Comparison of ENCODE assay signal across 2 cellular contexts in the genomic region with DNA sequence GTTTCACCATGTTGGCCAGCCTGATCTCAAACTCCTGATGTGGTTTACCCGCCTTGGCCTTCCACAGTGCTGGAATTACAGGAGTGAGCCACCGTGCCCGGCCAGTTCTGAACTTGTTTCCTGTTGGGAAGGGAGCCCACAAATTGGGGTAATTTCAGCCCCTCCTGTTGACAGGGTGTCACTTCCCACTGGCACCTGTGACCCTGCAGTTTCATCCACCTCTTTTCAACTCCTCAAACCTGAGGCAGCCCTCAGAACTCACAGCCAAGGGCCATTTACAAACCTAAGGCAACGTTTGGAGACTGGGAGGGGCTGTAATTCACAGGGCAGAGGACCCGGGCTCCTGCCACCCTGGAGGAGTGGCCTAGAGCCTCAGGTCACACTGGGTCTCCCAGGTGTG.
A peak's percentile ranks its signal among the peaks of the same experiment; 100 is the strongest.
TF ChIP-seq lines count a peak whose summit lies in the region.

No MANE protein-coding gene starts in this region.

TF ChIP-seq in GM12891, 5 proteins besides CTCF, POLR2A, EP300 and RAD21:
- TF ChIP-seq PAX5 (IDR thresholded peaks at IDR 0.05; ENCODE audit: insufficient read depth, low read length, severe bottlenecking): no peak
- peak; percentile 38 for TF ChIP-seq POLR2AphosphoS5 (IDR thresholded peaks at IDR 0.05; ENCODE audit: low read depth, low read length)

TF ChIP-seq in K562, 482 proteins besides CTCF, POLR2A, EP300 and RAD21:
- TF ChIP-seq TBL1XR1 (IDR thresholded peaks at IDR 0.05; ENCODE audit: low read length in 2 of 2): no peak
- no peak for TF ChIP-seq NFRKB (IDR thresholded peaks at IDR 0.05; ENCODE audit: low read depth)
- no peak for TF ChIP-seq CC2D1A (IDR thresholded peaks at IDR 0.05)
- TF ChIP-seq ZNF121 (CRISPR knock-in tag; conservative IDR thresholded peaks at IDR 0.05): no peak
- no peak for TF ChIP-seq GATA2 (CRISPR knock-in tag; IDR thresholded peaks at IDR 0.05)
- TF ChIP-seq NEUROD1 (IDR thresholded peaks at IDR 0.05; ENCODE audit: borderline replicate concordance, low read depth, low read length, partially characterized antibody): no peak
- TF ChIP-seq MYNN (IDR thresholded peaks at IDR 0.05): no peak
- no peak for TF ChIP-seq MYNN (CRISPR knock-in tag; IDR thresholded peaks at IDR 0.05)
- no peak for TF ChIP-seq MAFF (IDR thresholded peaks at IDR 0.05; ENCODE audit: low read length)
- TF ChIP-seq, protein P1, sequence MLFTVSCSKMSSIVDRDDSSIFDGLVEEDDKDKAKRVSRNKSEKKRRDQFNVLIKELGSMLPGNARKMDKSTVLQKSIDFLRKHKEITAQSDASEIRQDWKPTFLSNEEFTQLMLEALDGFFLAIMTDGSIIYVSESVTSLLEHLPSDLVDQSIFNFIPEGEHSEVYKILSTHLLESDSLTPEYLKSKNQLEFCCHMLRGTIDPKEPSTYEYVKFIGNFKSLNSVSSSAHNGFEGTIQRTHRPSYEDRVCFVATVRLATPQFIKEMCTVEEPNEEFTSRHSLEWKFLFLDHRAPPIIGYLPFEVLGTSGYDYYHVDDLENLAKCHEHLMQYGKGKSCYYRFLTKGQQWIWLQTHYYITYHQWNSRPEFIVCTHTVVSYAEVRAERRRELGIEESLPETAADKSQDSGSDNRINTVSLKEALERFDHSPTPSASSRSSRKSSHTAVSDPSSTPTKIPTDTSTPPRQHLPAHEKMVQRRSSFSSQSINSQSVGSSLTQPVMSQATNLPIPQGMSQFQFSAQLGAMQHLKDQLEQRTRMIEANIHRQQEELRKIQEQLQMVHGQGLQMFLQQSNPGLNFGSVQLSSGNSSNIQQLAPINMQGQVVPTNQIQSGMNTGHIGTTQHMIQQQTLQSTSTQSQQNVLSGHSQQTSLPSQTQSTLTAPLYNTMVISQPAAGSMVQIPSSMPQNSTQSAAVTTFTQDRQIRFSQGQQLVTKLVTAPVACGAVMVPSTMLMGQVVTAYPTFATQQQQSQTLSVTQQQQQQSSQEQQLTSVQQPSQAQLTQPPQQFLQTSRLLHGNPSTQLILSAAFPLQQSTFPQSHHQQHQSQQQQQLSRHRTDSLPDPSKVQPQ (CRISPR knock-in tag; IDR thresholded peaks at IDR 0.05; ENCODE audit: borderline replicate concordance): no peak
- no peak for TF ChIP-seq U2AF1 (optimal IDR thresholded peaks at IDR 0.05; ENCODE audit: low read depth, low read length)
- TF ChIP-seq ETV1 (tag; conservative IDR thresholded peaks at IDR 0.05; ENCODE audit: low read depth): no peak
- no peak for TF ChIP-seq EGR1 (conservative IDR thresholded peaks at IDR 0.05)
- TF ChIP-seq SUPT5H (IDR thresholded peaks at IDR 0.05): peak; percentile 36; the same call in 1 of the 2 replicates
- TF ChIP-seq POLR2AphosphoS2 (IDR thresholded peaks at IDR 0.05; ENCODE audit: low read length): peak; percentile 60; the same call in 1 of the 2 replicates
- TF ChIP-seq, protein P2, sequence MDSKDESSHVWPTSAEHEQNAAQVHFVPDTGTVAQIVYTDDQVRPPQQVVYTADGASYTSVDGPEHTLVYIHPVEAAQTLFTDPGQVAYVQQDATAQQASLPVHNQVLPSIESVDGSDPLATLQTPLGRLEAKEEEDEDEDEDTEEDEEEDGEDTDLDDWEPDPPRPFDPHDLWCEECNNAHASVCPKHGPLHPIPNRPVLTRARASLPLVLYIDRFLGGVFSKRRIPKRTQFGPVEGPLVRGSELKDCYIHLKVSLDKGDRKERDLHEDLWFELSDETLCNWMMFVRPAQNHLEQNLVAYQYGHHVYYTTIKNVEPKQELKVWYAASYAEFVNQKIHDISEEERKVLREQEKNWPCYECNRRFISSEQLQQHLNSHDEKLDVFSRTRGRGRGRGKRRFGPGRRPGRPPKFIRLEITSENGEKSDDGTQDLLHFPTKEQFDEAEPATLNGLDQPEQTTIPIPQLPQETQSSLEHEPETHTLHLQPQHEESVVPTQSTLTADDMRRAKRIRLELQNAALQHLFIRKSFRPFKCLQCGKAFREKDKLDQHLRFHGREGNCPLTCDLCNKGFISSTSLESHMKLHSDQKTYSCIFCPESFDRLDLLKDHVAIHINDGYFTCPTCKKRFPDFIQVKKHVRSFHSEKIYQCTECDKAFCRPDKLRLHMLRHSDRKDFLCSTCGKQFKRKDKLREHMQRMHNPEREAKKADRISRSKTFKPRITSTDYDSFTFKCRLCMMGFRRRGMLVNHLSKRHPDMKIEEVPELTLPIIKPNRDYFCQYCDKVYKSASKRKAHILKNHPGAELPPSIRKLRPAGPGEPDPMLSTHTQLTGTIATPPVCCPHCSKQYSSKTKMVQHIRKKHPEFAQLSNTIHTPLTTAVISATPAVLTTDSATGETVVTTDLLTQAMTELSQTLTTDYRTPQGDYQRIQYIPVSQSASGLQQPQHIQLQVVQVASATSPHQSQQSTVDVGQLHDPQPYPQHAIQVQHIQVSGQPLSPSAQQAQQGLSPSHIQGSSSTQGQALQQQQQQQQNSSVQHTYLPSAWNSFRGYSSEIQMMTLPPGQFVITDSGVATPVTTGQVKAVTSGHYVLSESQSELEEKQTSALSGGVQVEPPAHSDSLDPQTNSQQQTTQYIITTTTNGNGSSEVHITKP (IDR thresholded peaks at IDR 0.05; ENCODE audit: partially characterized antibody): no peak
- no peak for TF ChIP-seq KAT8 (IDR thresholded peaks at IDR 0.05; ENCODE audit: low read depth)
